ENCODE assay signal across 22 cellular contexts in the genomic region with DNA sequence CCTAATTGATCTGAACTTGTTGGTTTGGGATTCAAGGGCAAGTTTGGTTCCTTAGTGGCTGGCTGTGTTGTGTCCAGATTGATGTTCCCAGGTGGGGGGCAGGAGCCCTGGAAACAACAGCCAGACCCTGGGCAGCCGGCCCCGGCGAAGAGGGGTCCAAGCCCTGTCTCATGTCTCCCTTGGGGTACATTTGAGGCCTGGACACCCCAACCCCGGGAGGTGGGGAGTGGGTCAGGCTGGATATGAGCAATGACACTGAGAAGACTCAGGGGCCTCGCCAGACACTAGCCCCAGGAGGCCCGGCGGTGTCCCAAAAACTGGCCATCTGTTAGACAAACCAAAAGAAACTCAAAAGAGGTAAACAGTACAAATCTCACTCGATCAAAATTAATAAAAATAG.
DNase-seq lines count a peak whose midpoint lies in the region; ATAC-seq and TF ChIP-seq lines count a peak whose summit lies in the region.
"Had no signal": no experiment of that assay in that cellular context is flagged by ENCODE, and none has a peak within 500 bp of the region (broad histone marks: within the 10 kb centered on the region; RNA-seq: fewer than 3 reads in every experiment).

No MANE protein-coding gene starts in this region.

- no peaks in the 10 kb centered on the region for H4K20me1 ChIP-seq in osteoblast (ENCODE audit: insufficient read depth, low read length)
- H4K20me1 ChIP-seq: BLaER1 treated with 17β-estradiol and CSF1 and Interleukin-3, amounts not matched to agents 10 nM and 100 nM had no signal

- H3K27ac ChIP-seq in osteoblast (ENCODE audit: low read depth, low read length): no peak overlapping the region
- H3K27ac ChIP-seq: 22Rv1, GM23248 had no signal

- intact Hi-C loops in natural killer cell (cut with micrococcal nuclease): no loop called here

- no peaks in the 10 kb centered on the region for H3K36me3 ChIP-seq in osteoblast (ENCODE audit: insufficient read depth, low read length)
- H3K36me3 ChIP-seq: BLaER1 treated with 17β-estradiol and CSF1 and Interleukin-3, amounts not matched to agents 10 nM and 100 nM; HAP-1 had no signal

- H3K79me2 ChIP-seq in osteoblast (ENCODE audit: insufficient read depth, low read length): no peaks in the 10 kb centered on the region

- no peaks in the 10 kb centered on the region for H3K4me1 ChIP-seq in osteoblast (ENCODE audit: insufficient read depth, low read length)
- H3K4me1 ChIP-seq: HAP-1 had no signal

- peak; percentile 49 for DNase-seq in activated effector memory CD4-positive, alpha-beta T cell treated with anti-CD3 and anti-CD28 coated beads, Interleukin-2, amount 50 U/mL, for 16 hours
- DNase-seq in activated effector memory CD4-positive, alpha-beta T cell treated with Interleukin-2 at 50 U/mL for 16 hours: no peak
- DNase-seq in natural killer cell treated with Interleukin-12 subunit alpha and Interleukin-12 subunit beta and Interleukin-15 and Interleukin-18, amount 100 ng/mL, for 72 hours (ENCODE audit: low spot score): peak; percentile 49
- DNase-seq in natural killer cell (no peak), osteoblast (ENCODE audit: insufficient read length, low spot score, missing footprints) (peak; percentile 26), middle frontal gyrus (ENCODE audit: extremely low spot score, low spot score) (no peak), SW 1271 (lab: John Stamatoyannopoulos, UW) (no peak), NCI-H446 (lab: John Stamatoyannopoulos, UW) (no peak)
- DNase-seq: ACHN; Calu3; CD8-positive, alpha-beta T cell; DMS153; GM23248; Kasumi-1; NCI-H1694 treated with DMSO at 0.1 percent for 48 hours; NCI-H2081 treated with DMSO at 0.1 percent for 48 hours; NCI-H2171 treated with DMSO at 0.1 percent for 48 hours; OCI-M1; SHP77 had no signal

- TF ChIP-seq CTCF in natural killer cell (IDR thresholded peaks at IDR 0.05): no peak
- no peak for TF ChIP-seq CTCF in osteoblast (IDR thresholded peaks at IDR 0.05; ENCODE audit: extremely low read depth, low read depth, low read length)

- no peak overlapping the region for H2AFZ ChIP-seq in osteoblast (ENCODE audit: low read length)
- H2AFZ ChIP-seq: GM23248 had no signal

- H3K4me2 ChIP-seq in osteoblast (ENCODE audit: insufficient read depth, low read length): no peak overlapping the region

- no peaks in the 10 kb centered on the region for H3K27me3 Mint-ChIP-seq in natural killer cell treated with Interleukin-12 subunit alpha and Interleukin-12 subunit beta and Interleukin-15 and Interleukin-18, amount 100 ng/mL, for 72 hours
- H3K27me3 Mint-ChIP-seq in natural killer cell (ENCODE audit: low read depth in 2 of 2): no peaks in the 10 kb centered on the region

- H3K27ac Mint-ChIP-seq in natural killer cell treated with Interleukin-12 subunit alpha and Interleukin-12 subunit beta and Interleukin-15 and Interleukin-18, amount 100 ng/mL, for 72 hours: no peak overlapping the region
- H3K27ac Mint-ChIP-seq in natural killer cell: no peak overlapping the region
- H3K27ac Mint-ChIP-seq: CD8-positive, alpha-beta T cell had no signal

- H3K4me3 Mint-ChIP-seq in natural killer cell treated with Interleukin-12 subunit alpha and Interleukin-12 subunit beta and Interleukin-15 and Interleukin-18, amount 100 ng/mL, for 72 hours: no peak overlapping the region
- H3K4me3 Mint-ChIP-seq in natural killer cell: no peak overlapping the region
- H3K4me3 Mint-ChIP-seq: CD8-positive, alpha-beta T cell had no signal

- no peaks in the 10 kb centered on the region for H3K36me3 Mint-ChIP-seq in natural killer cell treated with Interleukin-12 subunit alpha and Interleukin-12 subunit beta and Interleukin-15 and Interleukin-18, amount 100 ng/mL, for 72 hours
- H3K36me3 Mint-ChIP-seq in natural killer cell: no peaks in the 10 kb centered on the region
- H3K36me3 Mint-ChIP-seq: CD8-positive, alpha-beta T cell had no signal

- no peaks in the 10 kb centered on the region for H3K9me3 ChIP-seq in osteoblast (ENCODE audit: low read depth, low read length)
- H3K9me3 ChIP-seq: HAP-1 had no signal

- no peak overlapping the region for H3K4me3 ChIP-seq in osteoblast (ENCODE audit: insufficient read depth, low read length)
- H3K4me3 ChIP-seq: BLaER1 treated with 17β-estradiol and CSF1 and Interleukin-3, amounts not matched to agents 10 nM and 100 nM; GM23248; HAP-1 had no signal

- H3K4me1 Mint-ChIP-seq in natural killer cell treated with Interleukin-12 subunit alpha and Interleukin-12 subunit beta and Interleukin-15 and Interleukin-18, amount 100 ng/mL, for 72 hours (ENCODE audit: low read depth in 2 of 2): no peaks in the 10 kb centered on the region
- no peaks in the 10 kb centered on the region for H3K4me1 Mint-ChIP-seq in natural killer cell

- no peaks in the 10 kb centered on the region for H3K9me3 Mint-ChIP-seq in natural killer cell treated with Interleukin-12 subunit alpha and Interleukin-12 subunit beta and Interleukin-15 and Interleukin-18, amount 100 ng/mL, for 72 hours
- no peaks in the 10 kb centered on the region for H3K9me3 Mint-ChIP-seq in natural killer cell
- H3K9me3 Mint-ChIP-seq: CD8-positive, alpha-beta T cell had no signal

- H3K27me3 ChIP-seq in osteoblast (ENCODE audit: insufficient read depth, low read length): peaks cover 6% of the 10 kb centered on the region

- no peak for ATAC-seq in natural killer cell treated with Interleukin-12 subunit alpha and Interleukin-12 subunit beta and Interleukin-15 and Interleukin-18, amount 100 ng/mL, for 72 hours
- no peak for ATAC-seq in natural killer cell
- ATAC-seq: CD8-positive, alpha-beta T cell had no signal

Comparison
In these comparisons a context has a peak if more than half of its experiments do, and no peak if none do; other contexts are left out.
1. DNase-seq: peak in activated effector memory CD4-positive, alpha-beta T cell treated with anti-CD3 and anti-CD28 coated beads, Interleukin-2, amount 50 U/mL, for 16 hours (single experiment), natural killer cell treated with Interleukin-12 subunit alpha and Interleukin-12 subunit beta and Interleukin-15 and Interleukin-18, amount 100 ng/mL, for 72 hours (single experiment) and osteoblast (single experiment); none in activated effector memory CD4-positive, alpha-beta T cell treated with Interleukin-2 at 50 U/mL for 16 hours (single experiment), natural killer cell (single experiment), middle frontal gyrus (single experiment), SW 1271 (0 of 2) and NCI-H446 (0 of 2).